ENCODE assay signal across 1 cellular context in genomic region chr20:60268502-60268901, GRCh38.
TF ChIP-seq lines count a peak whose summit lies in the region.

No MANE protein-coding gene starts in this region.

TF ChIP-seq in Ishikawa, 13 proteins besides CTCF, POLR2A, EP300 and RAD21 (continued from another document):
- TF ChIP-seq REST (IDR thresholded peaks at IDR 0.05; ENCODE audit: low read depth) (no peak), TEAD4 (IDR thresholded peaks at IDR 0.05) (no peak)
